Comparison of ENCODE assay signal across 1 cellular context in the genomic region with DNA sequence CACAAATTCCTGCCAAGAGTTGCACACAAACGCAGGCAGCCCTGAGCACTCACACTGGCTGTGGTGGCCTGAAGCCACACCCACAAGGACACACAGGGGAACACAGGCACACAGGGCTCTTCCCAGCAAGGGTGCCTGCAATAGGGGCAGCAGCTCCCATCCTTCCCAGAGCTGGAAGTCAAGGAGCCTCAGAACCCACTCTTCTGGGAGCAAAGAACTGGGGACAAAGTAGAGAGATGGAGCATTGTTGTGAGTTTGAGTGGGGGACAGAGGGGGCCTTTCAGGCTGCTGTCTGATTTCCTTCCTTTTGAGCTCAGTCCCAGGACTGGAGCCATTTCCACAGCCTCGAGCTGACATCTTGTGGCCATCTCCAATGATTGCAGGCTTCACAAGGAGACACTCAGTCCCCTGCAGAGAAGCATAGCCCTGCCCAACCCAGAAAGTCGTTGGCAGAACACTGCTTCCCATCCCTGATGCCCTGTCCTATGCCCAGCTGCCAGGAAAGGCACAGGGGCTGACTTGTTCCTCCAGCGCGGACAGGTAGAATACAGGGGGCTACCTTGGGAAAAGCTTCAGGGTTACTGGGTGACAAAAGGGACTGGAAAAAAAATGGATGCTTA.
TF ChIP-seq lines count a peak whose summit lies in the region.

No MANE protein-coding gene starts in this region.

TF ChIP-seq in SK-N-SH treated with all-trans-retinoic acid at 6 μM for 48 hours, 23 proteins besides CTCF, POLR2A, EP300 and RAD21 (continued from another document):
- TF ChIP-seq, protein P1, sequence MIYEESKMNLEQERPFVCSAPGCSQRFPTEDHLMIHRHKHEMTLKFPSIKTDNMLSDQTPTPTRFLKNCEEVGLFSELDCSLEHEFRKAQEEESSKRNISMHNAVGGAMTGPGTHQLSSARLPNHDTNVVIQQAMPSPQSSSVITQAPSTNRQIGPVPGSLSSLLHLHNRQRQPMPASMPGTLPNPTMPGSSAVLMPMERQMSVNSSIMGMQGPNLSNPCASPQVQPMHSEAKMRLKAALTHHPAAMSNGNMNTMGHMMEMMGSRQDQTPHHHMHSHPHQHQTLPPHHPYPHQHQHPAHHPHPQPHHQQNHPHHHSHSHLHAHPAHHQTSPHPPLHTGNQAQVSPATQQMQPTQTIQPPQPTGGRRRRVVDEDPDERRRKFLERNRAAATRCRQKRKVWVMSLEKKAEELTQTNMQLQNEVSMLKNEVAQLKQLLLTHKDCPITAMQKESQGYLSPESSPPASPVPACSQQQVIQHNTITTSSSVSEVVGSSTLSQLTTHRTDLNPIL (CRISPR knock-in tag; IDR thresholded peaks at IDR 0.05; ENCODE audit: low read depth) = no peak
